12 cellular contexts compared by ENCODE assay signal in the genomic region with DNA sequence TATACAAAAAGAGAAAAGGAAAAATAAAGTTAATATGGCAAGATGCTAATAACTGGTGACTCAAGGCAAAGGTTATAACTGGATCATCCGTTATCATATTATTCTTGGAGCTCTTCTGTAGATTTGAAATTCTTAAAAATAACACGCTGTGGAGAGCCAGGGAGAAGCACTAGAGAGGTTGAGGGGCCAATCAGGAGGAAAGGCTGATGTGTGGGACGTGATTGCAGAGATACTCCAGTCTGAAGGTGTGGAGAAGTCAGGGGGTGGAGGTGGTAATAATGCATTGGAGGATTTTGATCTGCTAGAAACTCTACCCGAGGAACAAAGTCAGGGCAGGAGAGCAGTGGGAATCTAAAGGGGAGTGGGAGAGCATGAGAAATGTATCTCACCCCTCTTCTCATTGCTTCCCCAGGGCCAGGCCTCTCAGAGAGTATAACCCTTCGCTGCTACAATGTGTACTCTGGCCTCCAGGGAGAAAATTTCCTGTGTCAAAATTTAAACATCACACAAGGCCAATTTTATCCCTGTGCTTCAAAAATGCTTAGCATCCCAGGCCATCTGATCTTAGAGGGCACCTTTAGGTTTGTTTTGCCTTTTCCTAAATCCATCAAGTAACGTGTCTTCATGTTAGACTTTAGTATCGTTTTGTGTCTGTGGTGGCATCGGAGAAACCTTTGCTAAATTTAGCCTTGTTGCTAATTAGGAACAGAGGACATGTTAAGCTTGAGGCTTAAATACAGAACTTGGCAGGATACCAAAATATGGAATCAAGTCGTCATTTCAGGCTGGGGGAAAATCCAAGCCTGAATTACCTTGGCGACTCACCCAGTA.
DNase-seq lines count a peak whose midpoint lies in the region; ATAC-seq and FAIRE-seq lines count a peak whose summit lies in the region.
"Had no signal": no experiment of that assay in that cellular context is flagged by ENCODE, and none has a peak within 500 bp of the region (broad histone marks: within the 10 kb centered on the region; RNA-seq: fewer than 3 reads in every experiment).

No MANE protein-coding gene starts in this region.

- ATAC-seq in activated T-helper 17 cell treated with anti-CD3 and anti-CD28 coated beads, Interleukin-2, amount 50 U/mL, for 72 hours (replicated peaks): no peak
- ATAC-seq in HG03108 (IDR thresholded peaks at IDR 0.05; ENCODE audit: unreplicated experiment): no peak
- ATAC-seq: activated naive CD8-positive, alpha-beta T cell treated with anti-CD3 and anti-CD28 coated beads, Interleukin-2, amount 50 U/mL, for 24 hours; stimulated activated naive CD8-positive, alpha-beta T cell treated with anti-CD3 and anti-CD28 coated beads, Interleukin-15, Interleukin-2, amounts not matched to agents 100 U/mL and 50 U/mL, for 24 hours had no signal

- H3K36me3 Mint-ChIP-seq in activated T-helper 17 cell treated with anti-CD3 and anti-CD28 coated beads, Interleukin-2, amount 50 U/mL, for 72 hours (ENCODE audit: low read depth): no peaks in the 10 kb centered on the region

- H3K4me1 Mint-ChIP-seq in activated T-helper 17 cell treated with anti-CD3 and anti-CD28 coated beads, Interleukin-2, amount 50 U/mL, for 72 hours: no peaks in the 10 kb centered on the region
- H3K4me1 Mint-ChIP-seq: activated naive CD8-positive, alpha-beta T cell treated with anti-CD3 and anti-CD28 coated beads, Interleukin-2, amount 50 U/mL, for 24 hours had no signal

- no peak overlapping the region for H3K4me3 Mint-ChIP-seq in activated T-helper 17 cell treated with anti-CD3 and anti-CD28 coated beads, Interleukin-2, amount 50 U/mL, for 72 hours
- H3K4me3 Mint-ChIP-seq: activated naive CD8-positive, alpha-beta T cell treated with anti-CD3 and anti-CD28 coated beads, Interleukin-2, amount 50 U/mL, for 24 hours had no signal

- no peaks in the 10 kb centered on the region for H3K9me3 Mint-ChIP-seq in activated T-helper 17 cell treated with anti-CD3 and anti-CD28 coated beads, Interleukin-2, amount 50 U/mL, for 72 hours
- H3K9me3 Mint-ChIP-seq: activated naive CD8-positive, alpha-beta T cell treated with anti-CD3 and anti-CD28 coated beads, Interleukin-2, amount 50 U/mL, for 24 hours had no signal

- peak; percentile 62 for DNase-seq in EH (ENCODE audit: low read depth)
- peak; percentile 79 for DNase-seq in NCI-H2171 treated with DMSO at 0.1 percent for 48 hours (lab: John Stamatoyannopoulos, UW)
- DNase-seq in cerebellum (ENCODE audit: low spot score): peak; percentile 23
- DNase-seq in medulla oblongata (ENCODE audit: extremely low spot score): peak; percentile 15
- DNase-seq in SIG-M5 (lab: John Stamatoyannopoulos, UW): no peak
- DNase-seq in RCC 7860 (ENCODE audit: low spot score): no peak
- DNase-seq: activated CD4-positive, alpha-beta T cell treated with anti-CD3 and anti-CD28 coated beads, Interleukin-2, amount 50 U/mL, for 1 hour; activated naive CD8-positive, alpha-beta T cell treated with anti-CD3 and anti-CD28 coated beads, Interleukin-2, amount 50 U/mL, for 24 hours; NCI-H146; stimulated activated naive CD8-positive, alpha-beta T cell treated with anti-CD3 and anti-CD28 coated beads, Interleukin-15, Interleukin-2, amounts not matched to agents 100 U/mL and 50 U/mL, for 24 hours had no signal

- FAIRE-seq in RCC 7860 (lab: Jason Lieb, UNC): no peak

- no peak overlapping the region for H3K27ac Mint-ChIP-seq in activated T-helper 17 cell treated with anti-CD3 and anti-CD28 coated beads, Interleukin-2, amount 50 U/mL, for 72 hours
- H3K27ac Mint-ChIP-seq: activated naive CD8-positive, alpha-beta T cell treated with anti-CD3 and anti-CD28 coated beads, Interleukin-2, amount 50 U/mL, for 24 hours had no signal

- peaks cover 5% of the 10 kb centered on the region for H3K27me3 Mint-ChIP-seq in activated T-helper 17 cell treated with anti-CD3 and anti-CD28 coated beads, Interleukin-2, amount 50 U/mL, for 72 hours
- H3K27me3 Mint-ChIP-seq: activated naive CD8-positive, alpha-beta T cell treated with anti-CD3 and anti-CD28 coated beads, Interleukin-2, amount 50 U/mL, for 24 hours had no signal

Comparison
In these comparisons a context has a peak if more than half of its experiments do, and no peak if none do; other contexts are left out.
1. DNase-seq: peak in EH (single experiment), NCI-H2171 treated with DMSO at 0.1 percent for 48 hours (single experiment), cerebellum (single experiment) and medulla oblongata (single experiment); none in SIG-M5 (single experiment) and RCC 7860 (single experiment).